Comparison of ENCODE assay signal across 38 cellular contexts in genomic region chr1:36628804-36629203, GRCh38.
"Had no signal": no experiment of that assay in that cellular context is flagged by ENCODE, and none has a peak within 500 bp of the region (broad histone marks: within the 10 kb centered on the region; RNA-seq: fewer than 3 reads in every experiment).

No MANE protein-coding gene starts in this region.

- DNase-seq: activated CD4-positive, alpha-beta memory T cell treated with anti-CD3 and anti-CD28 coated beads, Interleukin-2, amount 10 ng/mL, durations not matched to agents 7 days and 5 days; activated CD4-positive, alpha-beta T cell treated with anti-CD3 and anti-CD28 coated beads for 1 hour; activated CD4-positive, alpha-beta T cell treated with anti-CD3 and anti-CD28 coated beads for 36 hours; activated CD4-positive, alpha-beta T cell treated with anti-CD3 and anti-CD28 coated beads for 48 hours; activated CD4-positive, alpha-beta T cell treated with anti-CD3 and anti-CD28 coated beads, Interleukin-2, amount 10 ng/mL, durations not matched to agents 7 days and 5 days; activated CD4-positive, alpha-beta T cell treated with anti-CD3 and anti-CD28 coated beads, Interleukin-2, amount 50 U/mL, for 48 hours; activated CD4-positive, CD25-positive, alpha-beta regulatory T cell; activated CD8-positive, alpha-beta memory T cell treated with anti-CD3 and anti-CD28 coated beads for 24 hours; activated CD8-positive, alpha-beta memory T cell treated with anti-CD3 and anti-CD28 coated beads, Interleukin-2, amount 10 ng/mL, durations not matched to agents 7 days and 5 days; activated CD8-positive, alpha-beta memory T cell treated with anti-CD3 and anti-CD28 coated beads, Interleukin-2, amount 50 U/mL, for 48 hours; activated CD8-positive, alpha-beta T cell treated with anti-CD3 and anti-CD28 coated beads, Interleukin-2, amount 10 ng/mL, durations not matched to agents 7 days and 5 days; activated effector memory CD4-positive, alpha-beta T cell treated with Interleukin-2 at 50 U/mL for 16 hours; activated gamma-delta T cell; activated naive CD4-positive, alpha-beta T cell treated with anti-CD3 and anti-CD28 coated beads, Interleukin-2, amount 10 ng/mL, durations not matched to agents 7 days and 5 days; activated naive CD4-positive, alpha-beta T cell treated with Interleukin-2 at 50 U/mL for 16 hours; activated naive CD8-positive, alpha-beta T cell treated with anti-CD3 and anti-CD28 coated beads, Interleukin-2, amount 10 ng/mL, durations not matched to agents 7 days and 5 days; activated naive CD8-positive, alpha-beta T cell treated with anti-CD3 and anti-CD28 coated beads, Interleukin-2, amount 50 U/mL, for 24 hours; activated T-cell treated with anti-CD3 and anti-CD28 coated beads, Interleukin-2, amount 50 U/mL, for 24 hours; activated T-cell treated with anti-CD3 and anti-CD28 coated beads, Interleukin-2, amount 50 U/mL, for 48 hours; amygdala; anterior cingulate cortex; caudate nucleus; cerebellar nuclear complex; T-cell; T-helper 17 cell; T-helper 9 cell; WERI-Rb-1 had no signal

- H3K9me3 Mint-ChIP-seq: activated CD4-positive, alpha-beta memory T cell treated with anti-CD3 and anti-CD28 coated beads, Interleukin-2, amount 10 ng/mL, durations not matched to agents 7 days and 5 days; activated CD4-positive, alpha-beta T cell treated with anti-CD3 and anti-CD28 coated beads, Interleukin-2, amount 10 ng/mL, durations not matched to agents 7 days and 5 days; activated naive CD4-positive, alpha-beta T cell treated with anti-CD3 and anti-CD28 coated beads, Interleukin-2, amount 10 ng/mL, durations not matched to agents 7 days and 5 days; activated naive CD4-positive, alpha-beta T cell treated with anti-CD3 and anti-CD28 coated beads, Interleukin-2, amount 50 U/mL, for 24 hours; activated naive CD8-positive, alpha-beta T cell treated with anti-CD3 and anti-CD28 coated beads, Interleukin-2, amount 10 ng/mL, durations not matched to agents 7 days and 5 days; activated naive CD8-positive, alpha-beta T cell treated with anti-CD3 and anti-CD28 coated beads, Interleukin-2, amount 50 U/mL, for 24 hours; activated T-cell treated with anti-CD3 and anti-CD28 coated beads, Interleukin-2, amount 50 U/mL, for 24 hours; activated T-helper 2 cell treated with anti-CD3 and anti-CD28 coated beads, Interferon-gamma antibody, Interleukin-2, Interleukin-4, amounts not matched to agents 10 μg/mL and 5 μg/mL and 100 μg/mL, durations not matched to agents 14 hours and 24 hours and 36 hours; central memory CD8-positive, alpha-beta T cell; T-cell; T-helper 2 cell treated with Interferon-gamma antibody and Interleukin-4, amounts not matched to agents 5 μg/mL and 100 μg/mL, for 36 hours; WTC11 had no signal

- H3K36me3 Mint-ChIP-seq: activated CD8-positive, alpha-beta memory T cell treated with anti-CD3 and anti-CD28 coated beads, Interleukin-2, amount 10 ng/mL, durations not matched to agents 7 days and 5 days; activated naive CD4-positive, alpha-beta T cell treated with anti-CD3 and anti-CD28 coated beads, Interleukin-2, amount 10 ng/mL, durations not matched to agents 7 days and 5 days; activated naive CD4-positive, alpha-beta T cell treated with anti-CD3 and anti-CD28 coated beads, Interleukin-2, amount 50 U/mL, for 24 hours; activated naive CD8-positive, alpha-beta T cell; activated naive CD8-positive, alpha-beta T cell treated with anti-CD3 and anti-CD28 coated beads, Interleukin-2, amount 10 ng/mL, durations not matched to agents 7 days and 5 days; brain; T-cell; WTC11 had no signal

- ATAC-seq: activated CD4-positive, alpha-beta T cell treated with anti-CD3 and anti-CD28 coated beads for 36 hours; activated CD4-positive, CD25-positive, alpha-beta regulatory T cell treated with anti-CD3 and anti-CD28 coated beads, Interleukin-2, amount 50 U/mL, for 24 hours; activated CD8-positive, alpha-beta memory T cell treated with anti-CD3 and anti-CD28 coated beads, Interleukin-2, amount 10 ng/mL, durations not matched to agents 7 days and 5 days; activated CD8-positive, alpha-beta T cell treated with anti-CD3 and anti-CD28 coated beads, Interleukin-2, amount 10 ng/mL, durations not matched to agents 7 days and 5 days; activated naive CD8-positive, alpha-beta T cell treated with anti-CD3 and anti-CD28 coated beads, Interleukin-2, amount 50 U/mL, for 24 hours; T-cell; T-helper 17 cell; WTC11 had no signal

- H3K36me3 ChIP-seq: ascending aorta, cardiac muscle cell, WERI-Rb-1 had no signal

- H3K4me1 Mint-ChIP-seq: activated CD4-positive, alpha-beta memory T cell treated with anti-CD3 and anti-CD28 coated beads, Interleukin-2, amount 10 ng/mL, durations not matched to agents 7 days and 5 days; activated CD4-positive, alpha-beta T cell treated with anti-CD3 and anti-CD28 coated beads for 36 hours; activated CD4-positive, alpha-beta T cell treated with anti-CD3 and anti-CD28 coated beads, Interleukin-2, amount 10 ng/mL, durations not matched to agents 7 days and 5 days; activated CD8-positive, alpha-beta memory T cell treated with anti-CD3 and anti-CD28 coated beads, Interleukin-2, amount 10 ng/mL, durations not matched to agents 7 days and 5 days; activated naive CD4-positive, alpha-beta T cell treated with anti-CD3 and anti-CD28 coated beads, Interleukin-2, amount 10 ng/mL, durations not matched to agents 7 days and 5 days; activated naive CD4-positive, alpha-beta T cell treated with anti-CD3 and anti-CD28 coated beads, Interleukin-2, amount 50 U/mL, for 24 hours; activated naive CD8-positive, alpha-beta T cell treated with anti-CD3 and anti-CD28 coated beads, Interleukin-2, amount 10 ng/mL, durations not matched to agents 7 days and 5 days; activated naive CD8-positive, alpha-beta T cell treated with anti-CD3 and anti-CD28 coated beads, Interleukin-2, amount 50 U/mL, for 24 hours; central memory CD8-positive, alpha-beta T cell; T-cell had no signal

- FAIRE-seq: bronchial epithelial cell had no signal

- H3K9me3 ChIP-seq: ascending aorta had no signal

- H3K27me3 ChIP-seq: ascending aorta, cardiac muscle cell had no signal

- H3K4me3 Mint-ChIP-seq: activated CD4-positive, alpha-beta memory T cell treated with anti-CD3 and anti-CD28 coated beads, Interleukin-2, amount 10 ng/mL, durations not matched to agents 7 days and 5 days; activated CD4-positive, alpha-beta T cell treated with anti-CD3 and anti-CD28 coated beads for 36 hours; activated CD4-positive, alpha-beta T cell treated with anti-CD3 and anti-CD28 coated beads, Interleukin-2, amount 10 ng/mL, durations not matched to agents 7 days and 5 days; activated CD8-positive, alpha-beta memory T cell treated with anti-CD3 and anti-CD28 coated beads, Interleukin-2, amount 10 ng/mL, durations not matched to agents 7 days and 5 days; activated CD8-positive, alpha-beta T cell treated with anti-CD3 and anti-CD28 coated beads, Interleukin-2, amount 10 ng/mL, durations not matched to agents 7 days and 5 days; activated naive CD4-positive, alpha-beta T cell treated with anti-CD3 and anti-CD28 coated beads, Interleukin-2, amount 10 ng/mL, durations not matched to agents 7 days and 5 days; activated naive CD4-positive, alpha-beta T cell treated with anti-CD3 and anti-CD28 coated beads, Interleukin-2, amount 50 U/mL, for 24 hours; activated naive CD8-positive, alpha-beta T cell; activated naive CD8-positive, alpha-beta T cell treated with anti-CD3 and anti-CD28 coated beads, Interleukin-2, amount 10 ng/mL, durations not matched to agents 7 days and 5 days; activated naive CD8-positive, alpha-beta T cell treated with anti-CD3 and anti-CD28 coated beads, Interleukin-2, amount 50 U/mL, for 24 hours; activated T-cell treated with anti-CD3 and anti-CD28 coated beads, Interleukin-2, amount 50 U/mL, for 24 hours; brain; central memory CD8-positive, alpha-beta T cell; T-cell; T-helper 17 cell; T-helper 2 cell treated with Interferon-gamma antibody and Interleukin-4, amounts not matched to agents 5 μg/mL and 100 μg/mL, for 36 hours; WTC11 had no signal

- H3K4me1 ChIP-seq: ascending aorta had no signal

- H3K27ac Mint-ChIP-seq: activated CD4-positive, alpha-beta memory T cell treated with anti-CD3 and anti-CD28 coated beads, Interleukin-2, amount 10 ng/mL, durations not matched to agents 7 days and 5 days; activated CD4-positive, alpha-beta T cell treated with anti-CD3 and anti-CD28 coated beads for 36 hours; activated CD4-positive, alpha-beta T cell treated with anti-CD3 and anti-CD28 coated beads, Interleukin-2, amount 10 ng/mL, durations not matched to agents 7 days and 5 days; activated CD8-positive, alpha-beta memory T cell treated with anti-CD3 and anti-CD28 coated beads, Interleukin-2, amount 10 ng/mL, durations not matched to agents 7 days and 5 days; activated CD8-positive, alpha-beta T cell treated with anti-CD3 and anti-CD28 coated beads, Interleukin-2, amount 10 ng/mL, durations not matched to agents 7 days and 5 days; activated naive CD4-positive, alpha-beta T cell treated with anti-CD3 and anti-CD28 coated beads, Interleukin-2, amount 10 ng/mL, durations not matched to agents 7 days and 5 days; activated naive CD4-positive, alpha-beta T cell treated with anti-CD3 and anti-CD28 coated beads, Interleukin-2, amount 50 U/mL, for 24 hours; activated naive CD8-positive, alpha-beta T cell; activated naive CD8-positive, alpha-beta T cell treated with anti-CD3 and anti-CD28 coated beads, Interleukin-2, amount 10 ng/mL, durations not matched to agents 7 days and 5 days; activated naive CD8-positive, alpha-beta T cell treated with anti-CD3 and anti-CD28 coated beads, Interleukin-2, amount 50 U/mL, for 24 hours; activated T-cell treated with anti-CD3 and anti-CD28 coated beads, Interleukin-2, amount 50 U/mL, for 24 hours; activated T-helper 2 cell treated with anti-CD3 and anti-CD28 coated beads, Interferon-gamma antibody, Interleukin-2, Interleukin-4, amounts not matched to agents 10 μg/mL and 5 μg/mL and 100 μg/mL, durations not matched to agents 14 hours and 24 hours and 36 hours; brain; T-cell; T-helper 17 cell; T-helper 2 cell treated with Interferon-gamma antibody and Interleukin-4, amounts not matched to agents 5 μg/mL and 100 μg/mL, for 36 hours; WTC11 had no signal

- H3K4me3 ChIP-seq: ascending aorta, cardiac muscle cell had no signal

- H3K27ac ChIP-seq: ascending aorta, cardiac muscle cell, WERI-Rb-1 had no signal
